Comparison of ENCODE assay signal across 1 cellular context in the genomic region with DNA sequence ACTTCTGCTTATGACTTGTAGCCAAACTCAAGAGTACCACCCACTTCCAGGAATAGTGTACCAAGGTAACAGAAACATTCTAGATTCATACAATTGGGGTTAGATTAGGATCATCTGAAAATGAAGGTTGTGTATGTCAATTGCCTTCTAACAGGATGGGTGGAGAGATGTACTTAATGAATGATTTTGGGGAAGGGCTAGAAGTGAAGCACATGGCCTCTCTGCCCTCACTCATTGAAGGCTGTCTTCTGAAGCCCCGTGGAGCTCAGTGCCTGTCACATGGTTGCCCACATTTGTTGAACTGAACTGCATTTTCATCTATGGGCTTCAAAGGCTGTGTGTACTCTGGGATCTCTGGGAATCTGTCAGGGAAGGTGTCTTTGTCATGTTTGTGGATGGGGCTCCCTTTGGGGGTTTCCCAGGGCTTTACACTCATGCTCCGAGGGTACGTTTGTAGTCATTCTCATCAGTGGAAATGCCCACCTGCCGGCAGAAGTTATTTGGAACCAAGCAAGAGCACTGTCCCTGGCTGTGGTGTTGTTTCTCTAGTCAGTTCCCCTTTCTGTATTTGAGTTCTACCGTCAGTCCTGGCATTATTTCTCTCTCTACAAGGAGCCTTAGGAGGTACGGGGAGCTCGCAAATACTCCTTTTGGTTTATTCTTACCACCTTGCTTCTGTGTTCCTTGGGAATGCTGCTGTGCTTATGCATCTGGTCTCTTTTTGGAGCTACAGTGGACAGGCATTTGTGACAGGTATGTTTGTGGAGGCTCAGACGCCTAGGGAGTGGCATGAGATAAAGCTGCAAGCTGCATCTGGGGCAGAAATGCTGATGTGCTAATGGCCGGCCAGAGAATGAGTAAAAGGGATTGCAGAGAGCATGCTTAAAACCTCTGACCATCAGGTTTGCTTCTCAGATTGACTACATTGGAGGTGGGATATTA.
A peak's percentile ranks its signal among the peaks of the same experiment; 100 is the strongest.
TF ChIP-seq lines count a peak whose summit lies in the region.

No MANE protein-coding gene starts in this region.

TF ChIP-seq in GM12878, 131 proteins besides CTCF, POLR2A, EP300 and RAD21 (continues in another document):
- TF ChIP-seq SPI1 (IDR thresholded peaks at IDR 0.05; ENCODE audit: borderline replicate concordance, insufficient read depth, low read depth, low read length) (peak; percentile 95), TCF12 (IDR thresholded peaks at IDR 0.05; ENCODE audit: low read depth, low read length) (0 out of 2 replicates have a peak, but pooled peaks have one; percentile 25), SIX5 (IDR thresholded peaks at IDR 0.05; ENCODE audit: low read depth, low read length, severe bottlenecking) (no peak), WRNIP1 (IDR thresholded peaks at IDR 0.05; ENCODE audit: borderline replicate concordance, low read depth, low read length) (0 out of 2 replicates have a peak, but pooled peaks have one; percentile 19), ZNF24 (IDR thresholded peaks at IDR 0.05) (peak; percentile 51; the same call in 1 of the 2 replicates), MXI1 (IDR thresholded peaks at IDR 0.05; ENCODE audit: low read depth, low read length) (peak; percentile 95), CREB1 (IDR thresholded peaks at IDR 0.05; ENCODE audit: low read depth) (no peak), TAF1 (IDR thresholded peaks at IDR 0.05; ENCODE audit: borderline replicate concordance, low read depth, low read length) (0 out of 2 replicates have a peak, but pooled peaks have one; percentile 38), POLR2AphosphoS5 (IDR thresholded peaks at IDR 0.05; ENCODE audit: low read length) (peak; percentile 87), SMARCA5 (IDR thresholded peaks at IDR 0.05) (0 out of 2 replicates have a peak, but pooled peaks have one; percentile 7), TBL1XR1 (IDR thresholded peaks at IDR 0.05; ENCODE audit: low read depth, low read length) (0 out of 2 replicates have a peak, but pooled peaks have one; percentile 43), EZH2 (IDR thresholded peaks at IDR 0.05; ENCODE audit: borderline replicate concordance, control insufficient read depth, low read depth, low read length) (no peak), MTA3 (IDR thresholded peaks at IDR 0.05; ENCODE audit: borderline replicate concordance, low read length) (peak; percentile 80; the same call in 1 of the 2 replicates), NR2F1 (conservative IDR thresholded peaks at IDR 0.05) (0 out of 2 replicates have a peak, but pooled peaks have one; percentile 15), RAD51 (IDR thresholded peaks at IDR 0.05) (peak; percentile 83), PRDM15 (CRISPR knock-in tag; IDR thresholded peaks at IDR 0.05) (no peak), IKZF2 (IDR thresholded peaks at IDR 0.05) (peak; percentile 57 to 70; a peak in 3 of 4 replicates), IKZF1 (conservative IDR thresholded peaks at IDR 0.05) (peak; percentile 72), NRF1 (conservative IDR thresholded peaks at IDR 0.05; ENCODE audit: low read depth, low read length) (no peak), CBX5 (IDR thresholded peaks at IDR 0.05; ENCODE audit: low read depth) (0 out of 2 replicates have a peak, but pooled peaks have one; percentile 57), CUX1 (IDR thresholded peaks at IDR 0.05; ENCODE audit: insufficient replicate concordance, low read depth, low read length) (peak; percentile 58), CREM (IDR thresholded peaks at IDR 0.05; ENCODE audit: low read depth) (peak; percentile 36; the same call in 1 of the 2 replicates), DPF2 (IDR thresholded peaks at IDR 0.05) (0 out of 2 replicates have a peak, but pooled peaks have one; percentile 15), CBFB (IDR thresholded peaks at IDR 0.05; ENCODE audit: low read depth) (no peak; the same call in 1 of the 2 replicates), CHD1 (IDR thresholded peaks at IDR 0.05; ENCODE audit: low read depth, low read length) (0 out of 2 replicates have a peak, but pooled peaks have one; percentile 0), JUND (IDR thresholded peaks at IDR 0.05; ENCODE audit: low read depth, low read length) (no peak), NFYA (IDR thresholded peaks at IDR 0.05; ENCODE audit: borderline replicate concordance, low read depth, low read length) (no peak), IRF4 (IDR thresholded peaks at IDR 0.05; ENCODE audit: low read depth, low read length) (peak; percentile 27; the same call in 1 of the 2 replicates)
- TF ChIP-seq, protein P1, sequence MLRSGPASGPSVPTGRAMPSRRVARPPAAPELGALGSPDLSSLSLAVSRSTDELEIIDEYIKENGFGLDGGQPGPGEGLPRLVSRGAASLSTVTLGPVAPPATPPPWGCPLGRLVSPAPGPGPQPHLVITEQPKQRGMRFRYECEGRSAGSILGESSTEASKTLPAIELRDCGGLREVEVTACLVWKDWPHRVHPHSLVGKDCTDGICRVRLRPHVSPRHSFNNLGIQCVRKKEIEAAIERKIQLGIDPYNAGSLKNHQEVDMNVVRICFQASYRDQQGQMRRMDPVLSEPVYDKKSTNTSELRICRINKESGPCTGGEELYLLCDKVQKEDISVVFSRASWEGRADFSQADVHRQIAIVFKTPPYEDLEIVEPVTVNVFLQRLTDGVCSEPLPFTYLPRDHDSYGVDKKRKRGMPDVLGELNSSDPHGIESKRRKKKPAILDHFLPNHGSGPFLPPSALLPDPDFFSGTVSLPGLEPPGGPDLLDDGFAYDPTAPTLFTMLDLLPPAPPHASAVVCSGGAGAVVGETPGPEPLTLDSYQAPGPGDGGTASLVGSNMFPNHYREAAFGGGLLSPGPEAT (IDR thresholded peaks at IDR 0.05; ENCODE audit: low read depth) = peak; percentile 57
- TF ChIP-seq, protein P2, sequence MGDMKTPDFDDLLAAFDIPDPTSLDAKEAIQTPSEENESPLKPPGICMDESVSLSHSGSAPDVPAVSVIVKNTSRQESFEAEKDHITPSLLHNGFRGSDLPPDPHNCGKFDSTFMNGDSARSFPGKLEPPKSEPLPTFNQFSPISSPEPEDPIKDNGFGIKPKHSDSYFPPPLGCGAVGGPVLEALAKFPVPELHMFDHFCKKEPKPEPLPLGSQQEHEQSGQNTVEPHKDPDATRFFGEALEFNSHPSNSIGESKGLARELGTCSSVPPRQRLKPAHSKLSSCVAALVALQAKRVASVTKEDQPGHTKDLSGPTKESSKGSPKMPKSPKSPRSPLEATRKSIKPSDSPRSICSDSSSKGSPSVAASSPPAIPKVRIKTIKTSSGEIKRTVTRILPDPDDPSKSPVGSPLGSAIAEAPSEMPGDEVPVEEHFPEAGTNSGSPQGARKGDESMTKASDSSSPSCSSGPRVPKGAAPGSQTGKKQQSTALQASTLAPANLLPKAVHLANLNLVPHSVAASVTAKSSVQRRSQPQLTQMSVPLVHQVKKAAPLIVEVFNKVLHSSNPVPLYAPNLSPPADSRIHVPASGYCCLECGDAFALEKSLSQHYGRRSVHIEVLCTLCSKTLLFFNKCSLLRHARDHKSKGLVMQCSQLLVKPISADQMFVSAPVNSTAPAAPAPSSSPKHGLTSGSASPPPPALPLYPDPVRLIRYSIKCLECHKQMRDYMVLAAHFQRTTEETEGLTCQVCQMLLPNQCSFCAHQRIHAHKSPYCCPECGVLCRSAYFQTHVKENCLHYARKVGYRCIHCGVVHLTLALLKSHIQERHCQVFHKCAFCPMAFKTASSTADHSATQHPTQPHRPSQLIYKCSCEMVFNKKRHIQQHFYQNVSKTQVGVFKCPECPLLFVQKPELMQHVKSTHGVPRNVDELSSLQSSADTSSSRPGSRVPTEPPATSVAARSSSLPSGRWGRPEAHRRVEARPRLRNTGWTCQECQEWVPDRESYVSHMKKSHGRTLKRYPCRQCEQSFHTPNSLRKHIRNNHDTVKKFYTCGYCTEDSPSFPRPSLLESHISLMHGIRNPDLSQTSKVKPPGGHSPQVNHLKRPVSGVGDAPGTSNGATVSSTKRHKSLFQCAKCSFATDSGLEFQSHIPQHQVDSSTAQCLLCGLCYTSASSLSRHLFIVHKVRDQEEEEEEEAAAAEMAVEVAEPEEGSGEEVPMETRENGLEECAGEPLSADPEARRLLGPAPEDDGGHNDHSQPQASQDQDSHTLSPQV (IDR thresholded peaks at IDR 0.05) = 0 out of 2 replicates have a peak, but pooled peaks have one; percentile 21
- TF ChIP-seq, protein P3, sequence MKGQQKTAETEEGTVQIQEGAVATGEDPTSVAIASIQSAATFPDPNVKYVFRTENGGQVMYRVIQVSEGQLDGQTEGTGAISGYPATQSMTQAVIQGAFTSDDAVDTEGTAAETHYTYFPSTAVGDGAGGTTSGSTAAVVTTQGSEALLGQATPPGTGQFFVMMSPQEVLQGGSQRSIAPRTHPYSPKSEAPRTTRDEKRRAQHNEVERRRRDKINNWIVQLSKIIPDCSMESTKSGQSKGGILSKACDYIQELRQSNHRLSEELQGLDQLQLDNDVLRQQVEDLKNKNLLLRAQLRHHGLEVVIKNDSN (IDR thresholded peaks at IDR 0.05; ENCODE audit: borderline replicate concordance, extremely low read length, insufficient read depth, low read depth, low read length) = peak; percentile 2
- TF ChIP-seq, protein P4, sequence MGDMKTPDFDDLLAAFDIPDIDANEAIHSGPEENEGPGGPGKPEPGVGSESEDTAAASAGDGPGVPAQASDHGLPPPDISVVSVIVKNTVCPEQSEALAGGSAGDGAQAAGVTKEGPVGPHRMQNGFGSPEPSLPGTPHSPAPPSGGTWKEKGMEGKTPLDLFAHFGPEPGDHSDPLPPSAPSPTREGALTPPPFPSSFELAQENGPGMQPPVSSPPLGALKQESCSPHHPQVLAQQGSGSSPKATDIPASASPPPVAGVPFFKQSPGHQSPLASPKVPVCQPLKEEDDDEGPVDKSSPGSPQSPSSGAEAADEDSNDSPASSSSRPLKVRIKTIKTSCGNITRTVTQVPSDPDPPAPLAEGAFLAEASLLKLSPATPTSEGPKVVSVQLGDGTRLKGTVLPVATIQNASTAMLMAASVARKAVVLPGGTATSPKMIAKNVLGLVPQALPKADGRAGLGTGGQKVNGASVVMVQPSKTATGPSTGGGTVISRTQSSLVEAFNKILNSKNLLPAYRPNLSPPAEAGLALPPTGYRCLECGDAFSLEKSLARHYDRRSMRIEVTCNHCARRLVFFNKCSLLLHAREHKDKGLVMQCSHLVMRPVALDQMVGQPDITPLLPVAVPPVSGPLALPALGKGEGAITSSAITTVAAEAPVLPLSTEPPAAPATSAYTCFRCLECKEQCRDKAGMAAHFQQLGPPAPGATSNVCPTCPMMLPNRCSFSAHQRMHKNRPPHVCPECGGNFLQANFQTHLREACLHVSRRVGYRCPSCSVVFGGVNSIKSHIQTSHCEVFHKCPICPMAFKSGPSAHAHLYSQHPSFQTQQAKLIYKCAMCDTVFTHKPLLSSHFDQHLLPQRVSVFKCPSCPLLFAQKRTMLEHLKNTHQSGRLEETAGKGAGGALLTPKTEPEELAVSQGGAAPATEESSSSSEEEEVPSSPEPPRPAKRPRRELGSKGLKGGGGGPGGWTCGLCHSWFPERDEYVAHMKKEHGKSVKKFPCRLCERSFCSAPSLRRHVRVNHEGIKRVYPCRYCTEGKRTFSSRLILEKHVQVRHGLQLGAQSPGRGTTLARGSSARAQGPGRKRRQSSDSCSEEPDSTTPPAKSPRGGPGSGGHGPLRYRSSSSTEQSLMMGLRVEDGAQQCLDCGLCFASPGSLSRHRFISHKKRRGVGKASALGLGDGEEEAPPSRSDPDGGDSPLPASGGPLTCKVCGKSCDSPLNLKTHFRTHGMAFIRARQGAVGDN (IDR thresholded peaks at IDR 0.05) = peak; percentile 79
